In genomic region chr1:79859212-79859948, GRCh38 we compare ENCODE assay signal across 16 cellular contexts.
DNase-seq lines count a peak whose midpoint lies in the region; ATAC-seq and TF ChIP-seq lines count a peak whose summit lies in the region.
"Had no signal": no experiment of that assay in that cellular context is flagged by ENCODE, and none has a peak within 500 bp of the region (broad histone marks: within the 10 kb centered on the region; RNA-seq: fewer than 3 reads in every experiment).

No MANE protein-coding gene starts in this region.

- TF ChIP-seq CTCF in 22Rv1 (IDR thresholded peaks at IDR 0.05): no peak
- TF ChIP-seq CTCF in foreskin keratinocyte (conservative IDR thresholded peaks at IDR 0.05): no peak
- TF ChIP-seq CTCF in vagina (IDR thresholded peaks at IDR 0.05): no peak

- H2AFZ ChIP-seq in GM23248: peak overlapping the region; percentile 44
- H2AFZ ChIP-seq: GM23338 had no signal

- DNase-seq in GM23248: peak; percentile 81
- DNase-seq in adipocyte (ENCODE audit: low read depth): peak; percentile 83
- peak; percentile 18 to 59 for DNase-seq in foreskin keratinocyte
- DNase-seq in NCI-H1092 (lab: John Stamatoyannopoulos, UW): no peak
- DNase-seq in vagina (ENCODE audit: extremely low spot score in 2 of 2): no peak
- no peak for DNase-seq in KG1 (lab: John Stamatoyannopoulos, UW)
- DNase-seq: activated T-cell treated with anti-CD3 and anti-CD28 coated beads, Interleukin-2, amount 50 U/mL, for 48 hours; glutamatergic neuron; lower lobe of right lung; pancreas; stimulated activated CD4-positive, alpha-beta T cell treated with anti-CD3 and anti-CD28 coated beads, Interleukin-4, amount 100 ng/mL, for 4 hours; stimulated activated naive CD8-positive, alpha-beta T cell treated with anti-CD3 and anti-CD28 coated beads, Interleukin-15, amount 100 ng/mL, for 72 hours had no signal

- H3K4me2 ChIP-seq in GM23248 (ENCODE audit: unreplicated experiment): peak overlapping the region; percentile 47
- H3K4me2 ChIP-seq: GM23338 had no signal

- in situ Hi-C loops in GM23248 (cut with MboI): no loop called here

- H3K9me3 ChIP-seq in GM23248 (ENCODE audit: low read depth) (no peaks in the 10 kb centered on the region), adipocyte (ENCODE audit: control insufficient read depth, low read length) (no peaks in the 10 kb centered on the region), vagina (no peaks in the 10 kb centered on the region)
- H3K9me3 ChIP-seq: lower lobe of right lung, pancreas had no signal

- H3K79me2 ChIP-seq in GM23248 (ENCODE audit: insufficient read depth): no peaks in the 10 kb centered on the region

- no peaks in the 10 kb centered on the region for H3K36me3 ChIP-seq in GM23248 (ENCODE audit: low read depth)
- H3K36me3 ChIP-seq in adipocyte (ENCODE audit: control insufficient read depth, insufficient read depth, low read length, severe bottlenecking): no peaks in the 10 kb centered on the region
- no peaks in the 10 kb centered on the region for H3K36me3 ChIP-seq in vagina
- H3K36me3 ChIP-seq: cardiac muscle cell, lower lobe of right lung, pancreas had no signal

- H3K27ac ChIP-seq in 22Rv1: peak overlapping the region; percentile 67
- no peak overlapping the region for H3K27ac ChIP-seq in GM23248
- no peak overlapping the region for H3K27ac ChIP-seq in foreskin keratinocyte
- H3K27ac ChIP-seq in vagina: no peak overlapping the region
- H3K27ac ChIP-seq: cardiac muscle cell, lower lobe of right lung, pancreas had no signal

- H3K9ac ChIP-seq in GM23248 (no peak overlapping the region), adipocyte (ENCODE audit: low read length) (peak overlapping the region; percentile 18)

- no peaks in the 10 kb centered on the region for H4K20me1 ChIP-seq in GM23248 (ENCODE audit: insufficient read depth)

- 10 to 11% methylated on average over 8 of the region's 8 CpGs for WGBS in GM23248 (ENCODE audit: low coverage in 1 of 2, low lambda C conversion rate in 2 of 2, missing lambda C conversion rate in 2 of 2), 2 experiments

- H3K9me2 ChIP-seq in GM23248 (ENCODE audit: insufficient read depth): no peaks in the 10 kb centered on the region

- H3K4me1 ChIP-seq in GM23248 (ENCODE audit: insufficient read depth): peaks cover 21% of the 10 kb centered on the region
- peaks cover 18% of the 10 kb centered on the region for H3K4me1 ChIP-seq in adipocyte (ENCODE audit: control insufficient read depth, insufficient read depth, low read length)
- H3K4me1 ChIP-seq in foreskin keratinocyte: peaks cover 8% of the 10 kb centered on the region
- no peaks in the 10 kb centered on the region for H3K4me1 ChIP-seq in vagina
- H3K4me1 ChIP-seq: lower lobe of right lung, pancreas had no signal

- peak overlapping the region; percentile 27; the same call in 1 of the 2 replicates for H3K4me3 ChIP-seq in GM23248
- peak overlapping the region; percentile 51 for H3K4me3 ChIP-seq in adipocyte (ENCODE audit: low read length)
- no peak overlapping the region for H3K4me3 ChIP-seq in vagina
- H3K4me3 ChIP-seq: cardiac muscle cell, GM23338, lower lobe of right lung, pancreas had no signal

- peak; percentile 73 for ATAC-seq in foreskin keratinocyte
- no peak for ATAC-seq in HG03432 (IDR thresholded peaks at IDR 0.05; ENCODE audit: unreplicated experiment)
- ATAC-seq: GM23338; lower lobe of right lung; stimulated activated naive CD8-positive, alpha-beta T cell treated with anti-CD3 and anti-CD28 coated beads, Interleukin-15, amount 100 ng/mL, for 72 hours had no signal

- no peak for TF ChIP-seq POLR2A in vagina (IDR thresholded peaks at IDR 0.05)

- no peaks in the 10 kb centered on the region for H3K27me3 ChIP-seq in GM23248 (replicated peaks; ENCODE audit: insufficient read depth)
- no peaks in the 10 kb centered on the region for H3K27me3 ChIP-seq in adipocyte (replicated peaks; ENCODE audit: control insufficient read depth, insufficient read depth, low read length)
- H3K27me3 ChIP-seq in foreskin keratinocyte: no peaks in the 10 kb centered on the region
- no peaks in the 10 kb centered on the region for H3K27me3 ChIP-seq in vagina
- H3K27me3 ChIP-seq: cardiac muscle cell, pancreas had no signal

- peaks cover 10% of the 10 kb centered on the region; the same call in 1 of the 2 replicates for H3F3A ChIP-seq in GM23248 (ENCODE audit: insufficient read depth)

- intact Hi-C loops in vagina (cut with DNase I): no loop called here

Comparison
In these comparisons a context has a peak if more than half of its experiments do, and no peak if none do; other contexts are left out.
1. DNase-seq: peak in GM23248 (single experiment), adipocyte (single experiment) and foreskin keratinocyte (2 of 2); none in NCI-H1092 (single experiment), vagina (0 of 2) and KG1 (single experiment).
2. H3K4me3 ChIP-seq: peak in GM23248 (single experiment) and adipocyte (single experiment); none in vagina (0 of 2).